8 cellular contexts compared by ENCODE assay signal in genomic region chr10:123154092-123154942, GRCh38.
DNase-seq lines count a peak whose midpoint lies in the region; ATAC-seq lines count a peak whose summit lies in the region.

BUB3 (plus strand) TSS chr10:123154402; CDS start chr10:123154918, 516 bp downstream.

- peaks cover 58 to 70% (median 63%) of the 10 kb centered on the region in 10 experiments for H3K4me1 ChIP-seq in BLaER1 treated with 17β-estradiol and CSF1 and Interleukin-3, amounts not matched to agents 10 nM and 100 nM

- peak within 1 kb of the TSS; percentile 72 to 93 (median 86) for H3K4me2 ChIP-seq in BLaER1 treated with 17β-estradiol and CSF1 and Interleukin-3, amounts not matched to agents 10 nM and 100 nM

- H3K27me3 ChIP-seq in BLaER1 treated with 17β-estradiol and CSF1 and Interleukin-3, amounts not matched to agents 10 nM and 100 nM = peaks cover 43 to 45% (median 44%) of the 10 kb centered on the region in 11 experiments

- peak within 1 kb of the TSS; percentile 65 to 99 (median 94) for H3K27ac ChIP-seq in BLaER1 treated with 17β-estradiol and CSF1 and Interleukin-3, amounts not matched to agents 10 nM and 100 nM

- peaks cover 0 to 6% (median 0%) of the 10 kb centered on the region in 11 experiments; a peak in 4 of 22 replicates for H3K9me3 ChIP-seq in BLaER1 treated with 17β-estradiol and CSF1 and Interleukin-3, amounts not matched to agents 10 nM and 100 nM (replicated peaks in 1 of 11)

- DNase-seq in NCI-H748 (lab: John Stamatoyannopoulos, UW; ENCODE audit: unreplicated experiment) (peak; percentile 99), dedifferentiated amniotic fluid mesenchymal stem cell (ENCODE audit: extremely low spot score) (peak; percentile 100), left kidney (ENCODE audit: low read depth, low spot score) (peak; percentile 100)
- DNase-seq in activated CD4-positive, alpha-beta T cell treated with anti-CD3 and anti-CD28 coated beads, Interleukin-2, amount 50 U/mL, for 1 hour = peak; percentile 89
- peak; percentile 92 to 94 for DNase-seq in stimulated activated CD4-positive, alpha-beta T cell treated with anti-CD3 and anti-CD28 coated beads, Interleukin-2, amount 100 ng/mL, for 24 hours

- peak within 1 kb of the TSS; percentile 83 to 98 (median 94) for H3K4me3 ChIP-seq in BLaER1 treated with 17β-estradiol and CSF1 and Interleukin-3, amounts not matched to agents 10 nM and 100 nM

- H3K9ac ChIP-seq in BLaER1 treated with 17β-estradiol and CSF1 and Interleukin-3, amounts not matched to agents 10 nM and 100 nM = peak within 1 kb of the TSS; percentile 85 to 99 (median 96)

- H4K20me1 ChIP-seq in BLaER1 treated with 17β-estradiol and CSF1 and Interleukin-3, amounts not matched to agents 10 nM and 100 nM = peaks cover 43 to 73% (median 71%) of the 10 kb centered on the region in 11 experiments; a peak in 21 of 22 replicates

- peaks cover 29 to 45% (median 41%) of the 10 kb centered on the region in 11 experiments for H3K36me3 ChIP-seq in BLaER1 treated with 17β-estradiol and CSF1 and Interleukin-3, amounts not matched to agents 10 nM and 100 nM

- ATAC-seq in GM19351 (IDR thresholded peaks at IDR 0.05; ENCODE audit: unreplicated experiment) (peak; percentile 83), HG03521 (IDR thresholded peaks at IDR 0.05; ENCODE audit: unreplicated experiment) (peak; percentile 93)

Comparison
In these comparisons a context has a peak if more than half of its experiments do, and no peak if none do; other contexts are left out.
1. Peak in every context shown above with its lines: DNase-seq, ATAC-seq, H3K4me3 ChIP-seq and H3K27ac ChIP-seq.